In genomic region chr5:5360878-5361520, GRCh38 we compare ENCODE assay signal across 30 cellular contexts.
DNase-seq lines count a peak whose midpoint lies in the region; ATAC-seq and TF ChIP-seq lines count a peak whose summit lies in the region.
"Had no signal": no experiment of that assay in that cellular context is flagged by ENCODE, and none has a peak within 500 bp of the region (broad histone marks: within the 10 kb centered on the region; RNA-seq: fewer than 3 reads in every experiment).

No MANE protein-coding gene starts in this region.

- no peak overlapping the region for H3K14ac ChIP-seq in trophoblast cell (ENCODE audit: low read length)

- no peak overlapping the region for H4K8ac ChIP-seq in trophoblast cell (ENCODE audit: low read depth, low read length)

- H3K4me1 ChIP-seq in HEK293 (ENCODE audit: control insufficient read depth, insufficient read depth, low read length) (peaks cover 21% of the 10 kb centered on the region), trophoblast cell (ENCODE audit: control insufficient read depth in 1 of 2, insufficient read depth in 2 of 2, low read length in 2 of 2) (peaks cover 8 to 16% of the 10 kb centered on the region in 2 experiments)
- H3K4me1 ChIP-seq: gastroesophageal sphincter, testis had no signal

- no CpG with 5 or more reads among the region's 10 CpGs for WGBS in trophoblast cell (ENCODE audit: extremely low coverage, insufficient coverage, insufficient read length)

- no peaks in the 10 kb centered on the region for H3K79me2 ChIP-seq in trophoblast cell (ENCODE audit: control insufficient read depth, insufficient read depth, low read length, poor library complexity)

- H3K36me3 ChIP-seq in HEK293 (ENCODE audit: control insufficient read depth in 2 of 2, insufficient read depth in 1 of 2, low read length in 2 of 2), result no peaks in the 10 kb centered on the region
- no peaks in the 10 kb centered on the region for H3K36me3 ChIP-seq in trophoblast cell (ENCODE audit: control insufficient read depth in 1 of 2, insufficient read depth in 2 of 2, low read length in 2 of 2)
- H3K36me3 ChIP-seq: BE2C, brain microvascular endothelial cell, gastroesophageal sphincter, neutrophil had no signal

- no peak overlapping the region for H4K12ac ChIP-seq in trophoblast cell (ENCODE audit: low read depth, low read length)

- in situ Hi-C loops in SK-MEL-5 (cut with HindIII; ENCODE audit: low pct_unique_long_range_greater_than_20kb, low sequenced_read_pairs), result no loop called here

- no peak overlapping the region for H3K18ac ChIP-seq in trophoblast cell (ENCODE audit: low read length)

- no peak overlapping the region for H2BK12ac ChIP-seq in trophoblast cell (ENCODE audit: low read length)

- no peak for TF ChIP-seq CTCF in HEK293 (tag by site-specific recombination; IDR thresholded peaks at IDR 0.05)

- H3K27me3 ChIP-seq in trophoblast cell (ENCODE audit: insufficient read depth, low read length), result no peaks in the 10 kb centered on the region
- H3K27me3 ChIP-seq: BE2C, brain microvascular endothelial cell, dorsolateral prefrontal cortex, gastroesophageal sphincter, neutrophil, testis had no signal

- POLR2A ChIA-PET in HEK293 (lab: Yijun Ruan, JAX), result no interaction called here

- H4K91ac ChIP-seq in trophoblast cell (ENCODE audit: low read depth, low read length), result peak overlapping the region; percentile 67

- no peak overlapping the region for H3K23ac ChIP-seq in trophoblast cell (ENCODE audit: low read length)

- H3K4ac ChIP-seq in trophoblast cell (ENCODE audit: low read depth, low read length), result no peak overlapping the region

- no peak overlapping the region for H3K4me2 ChIP-seq in trophoblast cell (ENCODE audit: low read length)

- no peak overlapping the region for H3K9ac ChIP-seq in trophoblast cell (ENCODE audit: low read length)

- no peak overlapping the region for H2AFZ ChIP-seq in trophoblast cell (ENCODE audit: insufficient read depth, low read length, poor library complexity)

- no peak overlapping the region for H3K4me3 ChIP-seq in HEK293 (ENCODE audit: low read depth, low read length)
- no peak overlapping the region for H3K4me3 ChIP-seq in trophoblast cell (ENCODE audit: low read depth, low read length)
- H3K4me3 ChIP-seq: dorsolateral prefrontal cortex, gastroesophageal sphincter, testis had no signal

- peaks cover 4% of the 10 kb centered on the region for H3K79me1 ChIP-seq in trophoblast cell (ENCODE audit: low read length)

- H2BK5ac ChIP-seq in trophoblast cell (ENCODE audit: low read depth, low read length, poor library complexity), result no peak overlapping the region

- DNase-seq in SK-MEL-5 (ENCODE audit: low read depth, low spot score), result peak; percentile 59
- peak; percentile 61 for DNase-seq in left lobe of liver (ENCODE audit: low spot score)
- no peak for DNase-seq in trophoblast cell
- no peak for DNase-seq in Ammon's horn (ENCODE audit: low spot score)
- DNase-seq: activated CD4-positive, alpha-beta T cell treated with anti-CD3 and anti-CD28 coated beads, Interleukin-2, amount 10 ng/mL, durations not matched to agents 24 days and 14 days; activated effector memory CD4-positive, alpha-beta T cell treated with Interleukin-2 at 50 U/mL for 16 hours; activated T-cell treated with anti-CD3 and anti-CD28 coated beads, Interleukin-2, amount 50 U/mL, for 1 hour; BE2C; brain microvascular endothelial cell; CD8-positive, alpha-beta T cell; cerebellar nuclear complex; DMS 273 treated with DMSO at 0.1 percent for 48 hours; dorsolateral prefrontal cortex; EL; HCEC 1CT; hippocampal formation; NCI-H1092 treated with DMSO at 0.1 percent for 48 hours; NCI-H187 treated with DMSO at 0.1 percent for 48 hours; NCI-H2171; SIG-M5; stimulated activated CD8-positive, alpha-beta memory T cell treated with anti-CD3 and anti-CD28 coated beads, Interleukin-4, amount 100 ng/mL, for 48 hours; T1000; testis had no signal

- no peaks in the 10 kb centered on the region for H3K9me3 ChIP-seq in HEK293 (ENCODE audit: control insufficient read depth, insufficient read depth, low read depth, low read length)
- peaks cover 3% of the 10 kb centered on the region for H3K9me3 ChIP-seq in trophoblast cell (ENCODE audit: insufficient read depth, low read depth, low read length)
- H3K9me3 ChIP-seq: BE2C, gastroesophageal sphincter, neutrophil, testis had no signal

- H3K27ac ChIP-seq in HEK293 (ENCODE audit: extremely low read depth, low read depth, low read length) (no peak overlapping the region; the same call in 1 of the 2 replicates), trophoblast cell (ENCODE audit: low read depth, low read length) (peak overlapping the region; percentile 7)
- H3K27ac ChIP-seq: brain microvascular endothelial cell, gastroesophageal sphincter, neutrophil, testis had no signal

- CTCF ChIA-PET in HEK293 (lab: Yijun Ruan, JAX), result interaction anchor here (0.6 to 1.3 kb wide), 2 partner anchors 42 to 67 kb away, joined by 4 to 5 read pairs; no protein-coding TSS in a partner anchor

- peak overlapping the region; percentile 73 for H2BK120ac ChIP-seq in trophoblast cell (ENCODE audit: insufficient read depth, low read length, poor library complexity)

- H2AK5ac ChIP-seq in trophoblast cell (ENCODE audit: low read length), result no peak overlapping the region

- peak; percentile 91 for ATAC-seq in left lobe of liver
- no peak for ATAC-seq in HG03095 (IDR thresholded peaks at IDR 0.05; ENCODE audit: unreplicated experiment)
- ATAC-seq in GM21515 (IDR thresholded peaks at IDR 0.05; ENCODE audit: unreplicated experiment), result no peak
- ATAC-seq: activated naive CD4-positive, alpha-beta T cell treated with anti-CD3 and anti-CD28 coated beads, Interleukin-2, amount 50 U/mL, for 72 hours; CD8-positive, alpha-beta T cell; gastroesophageal sphincter; sciatic nerve had no signal

TF ChIP-seq in HEK293, 187 proteins besides CTCF, POLR2A, EP300 and RAD21:
- no peak for TF ChIP-seq ZFP3 (tag by site-specific recombination; IDR thresholded peaks at IDR 0.05; ENCODE audit: low read depth)
- no peak for TF ChIP-seq ZNF707 (tag by site-specific recombination; IDR thresholded peaks at IDR 0.05)
- TF ChIP-seq MEIS1 (CRISPR knock-in tag; IDR thresholded peaks at IDR 0.05; ENCODE audit: borderline replicate concordance), result peak; percentile 75

Comparison
In these comparisons a context has a peak if more than half of its experiments do, and no peak if none do; other contexts are left out.
1. DNase-seq: peak in SK-MEL-5 (single experiment) and left lobe of liver (single experiment); none in trophoblast cell (0 of 2) and Ammon's horn (single experiment).